9 cellular contexts compared by ENCODE assay signal in the genomic region with DNA sequence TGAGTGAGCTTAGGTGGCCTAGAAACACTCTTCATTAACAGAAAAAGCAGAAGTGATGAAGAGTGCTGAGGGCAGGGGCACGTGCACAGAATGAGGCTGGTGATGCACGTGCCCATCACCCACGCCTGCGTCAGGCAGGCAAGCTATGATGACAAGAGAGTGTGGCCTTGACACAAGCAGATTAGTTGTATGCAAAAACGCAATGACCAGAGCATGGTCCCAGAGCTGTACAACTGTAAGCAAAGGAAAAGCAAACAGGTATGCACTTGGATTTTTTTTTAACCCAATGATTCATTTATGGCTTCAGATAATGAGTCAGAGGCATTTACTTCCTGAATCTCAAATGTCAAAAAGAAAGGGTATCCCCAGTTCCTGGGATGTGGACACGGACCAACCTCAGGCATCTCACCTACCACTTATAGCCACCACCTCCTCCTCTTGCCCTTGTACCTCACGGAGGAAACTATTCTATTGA. TPM values are rescaled to one million over a fixed set of nuclear protein-coding genes. Genes with fewer than 3 reads are reported as not detected.
A peak's percentile ranks its signal among the peaks of the same experiment; 100 is the strongest.
DNase-seq lines count a peak whose midpoint lies in the region; ATAC-seq and TF ChIP-seq lines count a peak whose summit lies in the region.
"Had no signal": no experiment of that assay in that cellular context is flagged by ENCODE, and none has a peak within 500 bp of the region (broad histone marks: within the 10 kb centered on the region; RNA-seq: fewer than 3 reads in every experiment).

No MANE protein-coding gene starts in this region.

- ATAC-seq in HG02885 (IDR thresholded peaks at IDR 0.05; ENCODE audit: poor library complexity, unreplicated experiment) = peak; percentile 92
- peak; percentile 57 for ATAC-seq in gastrocnemius medialis
- ATAC-seq in HG03025 (IDR thresholded peaks at IDR 0.05; ENCODE audit: low FRiP score, unreplicated experiment) = no peak

- POLR2A ChIA-PET in PC-9 (lab: Charles Lee; ENCODE audit: unreplicated experiment) = no interaction called here

- peaks cover 31% of the 10 kb centered on the region for H3F3A ChIP-seq in PC-9 (ENCODE audit: insufficient read depth, low read depth)

- H3K27me3 ChIP-seq in PC-9 (ENCODE audit: insufficient read depth, low read depth) = no peaks in the 10 kb centered on the region
- H3K27me3 ChIP-seq in gastrocnemius medialis = no peaks in the 10 kb centered on the region
- H3K27me3 ChIP-seq: Peyer's patch had no signal

- no peaks in the 10 kb centered on the region for H3K79me2 ChIP-seq in PC-9 (ENCODE audit: low read depth)

- H3K9me3 ChIP-seq in PC-9 (ENCODE audit: insufficient read depth, low read depth) = no peaks in the 10 kb centered on the region
- no peaks in the 10 kb centered on the region for H3K9me3 ChIP-seq in gastrocnemius medialis
- H3K9me3 ChIP-seq: Peyer's patch had no signal

- no peaks in the 10 kb centered on the region for H4K20me1 ChIP-seq in PC-9 (ENCODE audit: insufficient read depth)

- in situ Hi-C loops in gastrocnemius medialis (cut with MboI; ENCODE audit: low sequenced_read_pairs in 4 of 4) = no loop called here

- no peaks in the 10 kb centered on the region for H3K9me2 ChIP-seq in PC-9 (ENCODE audit: insufficient read depth)

- CTCF ChIA-PET in PC-9 (lab: Charles Lee) = interaction anchor here (1.0 to 1.2 kb wide), 2 partner anchors 12 to 51 kb away, joined by 3 read pairs; no protein-coding TSS in a partner anchor

- H3K4me3 ChIP-seq in PC-9 (no peak overlapping the region), gastrocnemius medialis (no peak overlapping the region)
- H3K4me3 ChIP-seq: Peyer's patch had no signal

- H3K4me2 ChIP-seq in PC-9 = peak overlapping the region; percentile 48

- TF ChIP-seq POLR2A in gastrocnemius medialis (IDR thresholded peaks at IDR 0.05) = no peak

- H3K36me3 ChIP-seq in PC-9 (ENCODE audit: low read depth) (no peaks in the 10 kb centered on the region), gastrocnemius medialis (no peaks in the 10 kb centered on the region)
- H3K36me3 ChIP-seq: Peyer's patch had no signal

- TF ChIP-seq CTCF in PC-9 (conservative IDR thresholded peaks at IDR 0.05) = no peak
- TF ChIP-seq CTCF in gastrocnemius medialis (IDR thresholded peaks at IDR 0.05 in 4 of 5, conservative IDR thresholded peaks at IDR 0.05 in 1 of 5) = no peak

- H2AFZ ChIP-seq in PC-9 = no peak overlapping the region

- intact Hi-C loops in PC-9 (cut with micrococcal nuclease; ENCODE audit: unreplicated experiment) (loop anchor here (2.0 kb wide), 1 partner anchor 21 kb away; no protein-coding TSS in a partner anchor), gastrocnemius medialis (cut with DNase I; ENCODE audit: low total_unique reads) (no loop called here)

- peaks cover 69% of the 10 kb centered on the region for H3K4me1 ChIP-seq in PC-9 (replicated peaks; ENCODE audit: insufficient read depth)
- H3K4me1 ChIP-seq in gastrocnemius medialis = peaks cover 3 to 9% of the 10 kb centered on the region in 2 donors
- H3K4me1 ChIP-seq: Peyer's patch had no signal

- H3K27ac ChIP-seq in PC-9 (peak overlapping the region; percentile 69), gastrocnemius medialis (no peak overlapping the region)

- DNase-seq in NCI-H2196 treated with DMSO at 0.1 percent for 48 hours (lab: John Stamatoyannopoulos, UW; ENCODE audit: unreplicated experiment) (peak; percentile 29), NCI-H2196 (lab: John Stamatoyannopoulos, UW; ENCODE audit: unreplicated experiment) (no peak), PC-9 (peak; percentile 49 to 97), gastrocnemius medialis (no peak), mucosa of gallbladder (ENCODE audit: low spot score) (no peak), NCI-H345 treated with DMSO at 0.1 percent for 48 hours (lab: John Stamatoyannopoulos, UW; ENCODE audit: unreplicated experiment) (no peak)

- no TSS peak for BruUV-seq in PC-9 (replicated peaks; lab: Mats Ljungman, UMichigan)

RNA-seq across cellular contexts. Expression of a gene that starts 9.1 kb away (rescaled TPM):
- total RNA-seq in PC-9 (2021) (3.8 and 5.0 TPM in 2 replicates), gastrocnemius medialis (under 1 TPM in 1 of 4 donors, not detected in 3; 0.58 TPM), mucosa of gallbladder (2.3 TPM)

RNA-seq across cellular contexts. Expression of a gene that starts 27.4 kb away (rescaled TPM):
- total RNA-seq in PC-9 (2021) = 0.09 TPM in 1 of 2 replicates, not detected in the other
- total RNA-seq in gastrocnemius medialis = not detected
- not detected for total RNA-seq in mucosa of gallbladder
- total RNA-seq: Peyer's patch had no signal

Comparison
In these comparisons a context has a peak if more than half of its experiments do, and no peak if none do; other contexts are left out.
1. DNase-seq: peak in NCI-H2196 treated with DMSO at 0.1 percent for 48 hours (single experiment) and PC-9 (2 of 2); none in NCI-H2196 (single experiment), gastrocnemius medialis (0 of 2), mucosa of gallbladder (single experiment) and NCI-H345 treated with DMSO at 0.1 percent for 48 hours (single experiment).